Comparison of ENCODE assay signal across 24 cellular contexts in the genomic region with DNA sequence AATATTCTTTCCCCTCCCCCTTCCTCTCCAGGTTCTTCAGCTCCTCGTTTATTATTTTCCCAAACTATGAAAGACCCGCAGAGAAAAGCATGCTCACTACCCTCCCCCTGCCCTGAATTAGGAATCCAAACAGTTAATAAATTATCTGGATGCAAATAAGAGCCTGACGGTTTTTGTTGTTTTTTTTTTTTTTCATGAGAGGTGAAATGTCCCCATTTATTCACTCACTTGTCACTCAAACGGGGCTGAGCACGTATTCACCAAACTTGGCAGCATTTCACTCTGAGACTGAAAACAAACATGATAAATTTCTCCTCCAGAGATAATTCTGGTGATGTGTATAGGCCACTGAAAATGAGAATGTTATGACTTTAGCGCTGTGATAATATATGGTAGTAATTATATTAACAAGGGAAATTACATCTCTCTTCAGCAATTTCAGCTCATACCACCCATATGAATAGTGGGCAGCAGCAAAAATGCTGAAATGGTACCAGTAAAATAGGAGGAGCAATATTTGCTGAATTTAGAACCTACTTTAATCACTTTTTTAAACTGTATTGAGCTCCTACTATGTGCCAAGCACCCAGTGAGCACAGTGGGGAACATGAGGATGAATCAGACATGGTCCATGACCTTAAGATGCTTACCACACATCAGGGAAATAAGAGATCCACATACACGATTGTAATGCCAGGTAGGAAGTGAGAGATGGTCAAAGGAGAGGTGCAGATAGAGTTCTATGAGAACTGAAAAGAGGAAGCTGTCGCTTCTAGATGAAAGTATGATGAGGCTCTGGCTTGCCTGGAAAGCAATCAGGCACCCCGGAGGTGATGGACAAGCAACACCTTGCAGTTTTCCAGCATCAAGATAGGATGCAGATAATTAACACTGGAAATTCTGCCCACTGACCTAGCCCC.
DNase-seq lines count a peak whose midpoint lies in the region; ATAC-seq lines count a peak whose summit lies in the region.
"Had no signal": no experiment of that assay in that cellular context is flagged by ENCODE, and none has a peak within 500 bp of the region (broad histone marks: within the 10 kb centered on the region; RNA-seq: fewer than 3 reads in every experiment).

No MANE protein-coding gene starts in this region.

- H2BK120ac ChIP-seq in mesendoderm (ENCODE audit: low read depth, low read length), result no peak overlapping the region

- H3K23ac ChIP-seq in mesendoderm (ENCODE audit: low read length), result no peak overlapping the region

- peak overlapping the region; percentile 22 for H3K18ac ChIP-seq in mesendoderm (ENCODE audit: low read length)

- H3K36me3 ChIP-seq in mesendoderm (ENCODE audit: control insufficient read depth, insufficient read depth, low read length), result no peaks in the 10 kb centered on the region
- H3K36me3 ChIP-seq: MG63, WERI-Rb-1 had no signal

- H3K56ac ChIP-seq in mesendoderm (ENCODE audit: low read length), result peak overlapping the region; percentile 36

- no peak overlapping the region for H4K8ac ChIP-seq in mesendoderm (ENCODE audit: low read depth, low read length)

- H2AK5ac ChIP-seq in mesendoderm (ENCODE audit: low read length), result no peak overlapping the region

- no peak overlapping the region for H3K4me3 ChIP-seq in mesendoderm (ENCODE audit: low read length)
- H3K4me3 ChIP-seq: K562, MG63, mucosa of descending colon, testis had no signal

- DNase-seq in NCI-H1436 (lab: John Stamatoyannopoulos, UW), result peak; percentile 14
- no peak for DNase-seq in NCI-H1436 treated with DMSO at 0.1 percent for 48 hours (lab: John Stamatoyannopoulos, UW)
- DNase-seq in NCI-H748 (lab: John Stamatoyannopoulos, UW; ENCODE audit: unreplicated experiment), result peak; percentile 85
- no peak for DNase-seq in mesendoderm
- no peak for DNase-seq in dedifferentiated amniotic fluid mesenchymal stem cell (ENCODE audit: extremely low spot score)
- no peak for DNase-seq in DMS114 treated with DMSO at 0.1 percent for 48 hours (lab: John Stamatoyannopoulos, UW; ENCODE audit: unreplicated experiment)
- DNase-seq: activated CD4-positive, alpha-beta T cell treated with anti-CD3 and anti-CD28 coated beads, Interleukin-2, amount 10 ng/mL, durations not matched to agents 24 days and 14 days; activated CD8-positive, alpha-beta memory T cell treated with anti-CD3 and anti-CD28 coated beads, Interleukin-2, amount 10 ng/mL, durations not matched to agents 7 days and 5 days; activated naive CD4-positive, alpha-beta T cell treated with anti-CD3 and anti-CD28 coated beads, Interleukin-2, amount 50 U/mL, for 16 hours; AML-193; anterior cingulate cortex; CD8-positive, alpha-beta T cell; GF-D8; islet precursor cell; MG63; mucosa of descending colon; stimulated activated CD4-positive, alpha-beta T cell treated with anti-CD3 and anti-CD28 coated beads, Interleukin-4, amount 100 ng/mL, for 4 hours; stimulated activated naive CD4-positive, alpha-beta T cell; testis; WERI-Rb-1 had no signal

- no peak overlapping the region for H3K4ac ChIP-seq in mesendoderm (ENCODE audit: low read depth, low read length)

- H3K9ac ChIP-seq in mesendoderm (ENCODE audit: low read length), result no peak overlapping the region

- peak overlapping the region; percentile 16 for H4K5ac ChIP-seq in mesendoderm (ENCODE audit: low read length)

- H2BK15ac ChIP-seq in mesendoderm (replicated peaks; ENCODE audit: low read depth), result no peak overlapping the region

- H3K27me3 ChIP-seq in mesendoderm (ENCODE audit: insufficient read depth, low read length, poor library complexity), result no peaks in the 10 kb centered on the region
- H3K27me3 ChIP-seq: MG63, testis had no signal

- peak; percentile 39 for ATAC-seq in HG03342 (IDR thresholded peaks at IDR 0.05; ENCODE audit: unreplicated experiment)
- ATAC-seq in HG02759 (IDR thresholded peaks at IDR 0.05; ENCODE audit: unreplicated experiment), result no peak
- ATAC-seq: activated CD8-positive, alpha-beta memory T cell treated with anti-CD3 and anti-CD28 coated beads, Interleukin-2, amount 10 ng/mL, durations not matched to agents 7 days and 5 days; CD8-positive, alpha-beta T cell; K562; mucosa of descending colon; sciatic nerve had no signal

- H3K4me1 ChIP-seq in mesendoderm (ENCODE audit: control insufficient read depth, low read depth, low read length), result no peaks in the 10 kb centered on the region
- H3K4me1 ChIP-seq: testis had no signal

- H2BK5ac ChIP-seq in mesendoderm (ENCODE audit: low read length), result no peak overlapping the region

- no peaks in the 10 kb centered on the region for H3K79me2 ChIP-seq in mesendoderm (ENCODE audit: control insufficient read depth, insufficient read depth, low read length)

- no CpG with 5 or more reads among the region's 9 CpGs for WGBS in mesendoderm (ENCODE audit: extremely low coverage, insufficient coverage, low lambda C conversion rate)

- no peak overlapping the region for H3K27ac ChIP-seq in mesendoderm (ENCODE audit: low read depth, low read length)
- H3K27ac ChIP-seq: testis, WERI-Rb-1 had no signal

- no peak overlapping the region for H3K4me2 ChIP-seq in mesendoderm (ENCODE audit: low read length)

- H3K79me1 ChIP-seq in mesendoderm (ENCODE audit: low read length), result no peaks in the 10 kb centered on the region

Comparison
In these comparisons a context has a peak if more than half of its experiments do, and no peak if none do; other contexts are left out.
1. DNase-seq: peak in NCI-H1436 (single experiment) and NCI-H748 (single experiment); none in NCI-H1436 treated with DMSO at 0.1 percent for 48 hours (single experiment), mesendoderm (single experiment), dedifferentiated amniotic fluid mesenchymal stem cell (single experiment) and DMS114 treated with DMSO at 0.1 percent for 48 hours (single experiment).